16 cellular contexts compared by ENCODE assay signal in the genomic region with DNA sequence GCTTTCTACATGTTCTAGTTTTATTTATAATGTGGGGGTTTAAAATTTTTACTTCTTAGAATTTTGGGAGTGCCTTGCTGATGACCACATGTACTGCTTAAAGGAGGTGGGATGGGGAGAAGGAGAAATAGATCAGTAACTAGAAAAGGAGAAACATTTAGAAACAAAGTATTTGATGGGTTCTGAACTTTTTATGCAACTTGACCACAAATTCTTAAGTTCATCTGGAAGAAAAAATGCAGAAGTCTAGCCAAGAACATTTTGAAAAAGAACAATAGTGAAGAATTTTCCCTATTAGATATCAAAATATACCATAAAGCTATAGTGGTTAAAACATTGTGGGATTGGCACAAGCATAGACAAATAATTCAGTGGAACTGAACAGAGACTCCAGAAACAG.
"Had no signal": no experiment of that assay in that cellular context is flagged by ENCODE, and none has a peak within 500 bp of the region (broad histone marks: within the 10 kb centered on the region; RNA-seq: fewer than 3 reads in every experiment).

No MANE protein-coding gene starts in this region.

- ATAC-seq: activated CD8-positive, alpha-beta T cell treated with anti-CD3 and anti-CD28 coated beads, Interleukin-2, amount 10 ng/mL, durations not matched to agents 7 days and 5 days; effector memory CD8-positive, alpha-beta T cell; left ventricle myocardium superior had no signal

- DNase-seq: activated CD4-positive, alpha-beta T cell treated with anti-CD3 and anti-CD28 coated beads, Interleukin-2, amount 10 ng/mL, durations not matched to agents 24 days and 14 days; activated CD4-positive, CD25-positive, alpha-beta regulatory T cell; activated CD8-positive, alpha-beta memory T cell treated with anti-CD3 and anti-CD28 coated beads, Interleukin-2, amount 50 U/mL, for 4 hours; activated CD8-positive, alpha-beta T cell treated with anti-CD3 and anti-CD28 coated beads, Interleukin-2, amount 10 ng/mL, durations not matched to agents 7 days and 5 days; activated effector memory CD4-positive, alpha-beta T cell treated with anti-CD3 and anti-CD28 coated beads, Interleukin-2, amount 50 U/mL, for 16 hours; amygdala; cerebellar nuclear complex; dermis blood vessel endothelial cell; effector memory CD8-positive, alpha-beta T cell; hypothalamus; left ventricle myocardium superior; stimulated activated CD4-positive, alpha-beta T cell treated with anti-CD3 and anti-CD28 coated beads, Interleukin-15, amount 100 ng/mL, for 24 hours; stimulated activated CD4-positive, alpha-beta T cell treated with anti-CD3 and anti-CD28 coated beads, Interleukin-4, amount 100 ng/mL, for 1 hour; stimulated activated naive CD4-positive, alpha-beta T cell had no signal

- H3K27ac ChIP-seq: epithelial cell of prostate had no signal

- H3K4me3 ChIP-seq: skin epidermis had no signal
